ENCODE assay signal across 17 cellular contexts in genomic region chr10:124079864-124080263, GRCh38.
"Had no signal": no experiment of that assay in that cellular context is flagged by ENCODE, and none has a peak within 500 bp of the region (broad histone marks: within the 10 kb centered on the region; RNA-seq: fewer than 3 reads in every experiment).

No MANE protein-coding gene starts in this region.

- H3K27ac ChIP-seq: foreskin keratinocyte, heart right ventricle, right atrium auricular region, upper lobe of right lung had no signal

- H3K9me3 ChIP-seq: breast epithelium, heart right ventricle, right atrium auricular region, upper lobe of right lung had no signal

- H3K27ac Mint-ChIP-seq: activated CD8-positive, alpha-beta T cell treated with anti-CD3 and anti-CD28 coated beads for 36 hours; activated T-cell treated with anti-CD3 and anti-CD28 coated beads, Interleukin-2, amount 50 U/mL, for 72 hours had no signal

- DNase-seq: activated CD4-positive, alpha-beta T cell treated with anti-CD3 and anti-CD28 coated beads for 1 hour; activated CD8-positive, alpha-beta memory T cell treated with anti-CD3 and anti-CD28 coated beads, Interleukin-2, amount 50 U/mL, for 4 hours; activated CD8-positive, alpha-beta T cell treated with anti-CD3 and anti-CD28 coated beads for 36 hours; activated T-cell treated with anti-CD3 and anti-CD28 coated beads, Interleukin-2, amount 50 U/mL, for 72 hours; aorta; dorsolateral prefrontal cortex; foreskin keratinocyte; heart right ventricle; mammary epithelial cell; T-helper 9 cell; upper lobe of right lung had no signal

- H3K36me3 ChIP-seq: breast epithelium, right atrium auricular region, upper lobe of right lung had no signal

- FAIRE-seq: endometrium, islet of Langerhans had no signal

- H3K4me3 ChIP-seq: breast epithelium, dorsolateral prefrontal cortex, heart right ventricle, right atrium auricular region, smooth muscle cell, upper lobe of right lung had no signal

- H3K4me1 ChIP-seq: foreskin keratinocyte, upper lobe of right lung had no signal

- H3K4me2 ChIP-seq: smooth muscle cell had no signal

- H3K27me3 ChIP-seq: breast epithelium, dorsolateral prefrontal cortex, foreskin keratinocyte, heart right ventricle, right atrium auricular region, upper lobe of right lung had no signal

- H3K27me3 Mint-ChIP-seq: activated CD8-positive, alpha-beta T cell treated with anti-CD3 and anti-CD28 coated beads for 36 hours had no signal

- H3K4me3 Mint-ChIP-seq: activated CD8-positive, alpha-beta T cell treated with anti-CD3 and anti-CD28 coated beads for 36 hours; activated T-cell treated with anti-CD3 and anti-CD28 coated beads, Interleukin-2, amount 50 U/mL, for 72 hours had no signal

- ATAC-seq: activated CD8-positive, alpha-beta T cell treated with anti-CD3 and anti-CD28 coated beads for 36 hours; activated T-cell treated with anti-CD3 and anti-CD28 coated beads, Interleukin-2, amount 50 U/mL, for 72 hours; foreskin keratinocyte; heart right ventricle; left lobe of liver; upper lobe of right lung had no signal

- H3K9me3 Mint-ChIP-seq: activated CD8-positive, alpha-beta T cell treated with anti-CD3 and anti-CD28 coated beads for 36 hours; activated T-cell treated with anti-CD3 and anti-CD28 coated beads, Interleukin-2, amount 50 U/mL, for 72 hours had no signal
